ENCODE assay signal across 1 cellular context in genomic region chr2:238428866-238429265, GRCh38.
TF ChIP-seq lines count a peak whose summit lies in the region.

No MANE protein-coding gene starts in this region.

TF ChIP-seq in WTC11, 78 proteins besides CTCF, POLR2A, EP300 and RAD21 (continued from another document):
- TF ChIP-seq FOXP4 (CRISPR knock-in tag; IDR thresholded peaks at IDR 0.05) (no peak), ATF6 (CRISPR knock-in tag; IDR thresholded peaks at IDR 0.05) (no peak), AFF4 (CRISPR knock-in tag; IDR thresholded peaks at IDR 0.05; ENCODE audit: borderline replicate concordance) (no peak), ZNF281 (CRISPR knock-in tag; IDR thresholded peaks at IDR 0.05) (no peak), JAZF1 (CRISPR knock-in tag; IDR thresholded peaks at IDR 0.05) (no peak), NFYB (CRISPR knock-in tag; conservative IDR thresholded peaks at IDR 0.05; ENCODE audit: low read depth) (no peak), FOXP1 (CRISPR knock-in tag; IDR thresholded peaks at IDR 0.05; ENCODE audit: borderline replicate concordance) (no peak), NFE2L1 (CRISPR knock-in tag; IDR thresholded peaks at IDR 0.05) (no peak), TP53 (CRISPR knock-in tag; IDR thresholded peaks at IDR 0.05) (no peak)
